1 cellular context compared by ENCODE assay signal in the genomic region with DNA sequence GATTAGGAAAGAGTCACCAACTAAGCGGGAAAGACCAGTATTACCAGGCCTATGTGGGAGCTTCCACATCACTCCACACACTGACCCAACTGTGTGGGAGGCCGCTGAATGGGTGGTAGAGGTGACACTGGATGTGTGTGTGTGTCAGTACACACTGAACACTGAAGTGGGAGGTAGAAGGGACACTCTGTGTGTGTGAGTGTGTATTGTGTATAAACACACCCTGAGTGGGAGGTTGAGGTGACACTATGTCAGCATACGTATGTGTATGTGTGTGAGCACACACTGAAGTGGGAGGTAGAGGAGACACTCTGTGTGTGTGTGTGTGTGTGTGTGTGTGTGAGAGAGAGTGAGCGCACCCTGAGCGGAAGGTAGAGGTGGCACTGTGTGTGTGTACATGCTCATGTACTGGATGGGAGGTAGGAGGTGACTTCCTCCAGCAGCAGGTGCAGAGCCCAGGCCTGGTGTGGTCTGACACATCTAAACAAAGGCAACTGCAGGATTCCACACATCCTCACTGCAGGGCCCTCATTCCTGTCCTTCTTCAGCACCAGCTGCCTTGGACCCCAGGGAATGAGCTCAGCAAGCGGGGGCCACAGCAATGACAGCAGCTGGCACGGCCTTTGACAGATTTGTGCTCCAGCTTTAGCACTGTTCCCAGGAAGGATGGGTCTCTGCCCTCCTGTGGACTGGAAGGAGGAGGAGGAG.
TF ChIP-seq lines count a peak whose summit lies in the region.

No MANE protein-coding gene starts in this region.

TF ChIP-seq in IMR-90, 13 proteins besides CTCF, POLR2A, EP300 and RAD21:
- no peak for TF ChIP-seq CEBPB (IDR thresholded peaks at IDR 0.05; ENCODE audit: low read depth, low read length)
- TF ChIP-seq, protein P1, sequence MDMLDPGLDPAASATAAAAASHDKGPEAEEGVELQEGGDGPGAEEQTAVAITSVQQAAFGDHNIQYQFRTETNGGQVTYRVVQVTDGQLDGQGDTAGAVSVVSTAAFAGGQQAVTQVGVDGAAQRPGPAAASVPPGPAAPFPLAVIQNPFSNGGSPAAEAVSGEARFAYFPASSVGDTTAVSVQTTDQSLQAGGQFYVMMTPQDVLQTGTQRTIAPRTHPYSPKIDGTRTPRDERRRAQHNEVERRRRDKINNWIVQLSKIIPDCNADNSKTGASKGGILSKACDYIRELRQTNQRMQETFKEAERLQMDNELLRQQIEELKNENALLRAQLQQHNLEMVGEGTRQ (IDR thresholded peaks at IDR 0.05; ENCODE audit: low read depth, low read length), result no peak
- no peak for TF ChIP-seq RFX5 (IDR thresholded peaks at IDR 0.05; ENCODE audit: low read depth, low read length)
- no peak for TF ChIP-seq MXI1 (IDR thresholded peaks at IDR 0.05; ENCODE audit: borderline replicate concordance, low read depth, low read length)
- TF ChIP-seq MAFK (IDR thresholded peaks at IDR 0.05; ENCODE audit: low read depth, low read length), result no peak
